1 cellular context compared by ENCODE assay signal in the genomic region with DNA sequence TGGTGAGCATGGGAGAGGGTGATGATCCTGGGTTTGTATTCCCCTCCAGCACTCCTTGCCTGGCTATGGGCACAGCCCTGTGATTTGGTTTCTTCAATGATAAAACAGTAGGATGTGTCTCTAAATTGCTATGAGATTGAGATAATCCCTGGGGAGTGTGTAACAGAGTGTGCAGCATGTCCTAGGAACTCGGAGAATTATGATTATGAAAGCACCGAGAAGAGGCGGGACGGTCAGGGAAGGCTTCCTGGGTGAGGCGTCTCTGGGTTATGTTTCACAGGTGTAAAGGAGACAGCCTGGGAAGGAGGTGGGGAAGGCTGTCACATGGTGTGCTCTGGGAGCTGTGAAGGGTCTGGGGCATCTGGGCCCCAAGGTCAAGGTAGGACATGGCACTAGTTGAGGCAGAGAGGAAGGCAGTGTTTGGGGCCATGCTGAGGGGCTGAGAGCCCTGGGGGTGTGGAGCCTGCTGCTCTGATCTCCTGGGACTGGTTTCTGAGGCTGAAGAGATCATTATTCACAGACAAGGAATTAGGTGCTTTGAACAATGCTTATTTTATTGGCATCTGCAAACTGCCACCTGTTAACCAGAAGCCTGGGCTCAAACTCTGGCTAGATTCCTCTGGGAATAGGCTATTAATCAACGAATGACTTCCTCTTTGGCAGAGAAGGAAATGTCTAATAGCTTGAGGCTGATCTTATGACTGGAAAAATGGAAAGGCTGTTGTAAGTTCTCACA.
TF ChIP-seq lines count a peak whose summit lies in the region.

No MANE protein-coding gene starts in this region.

TF ChIP-seq in GM12878, 131 proteins besides CTCF, POLR2A, EP300 and RAD21 (continued from another document):
- TF ChIP-seq, protein P1, sequence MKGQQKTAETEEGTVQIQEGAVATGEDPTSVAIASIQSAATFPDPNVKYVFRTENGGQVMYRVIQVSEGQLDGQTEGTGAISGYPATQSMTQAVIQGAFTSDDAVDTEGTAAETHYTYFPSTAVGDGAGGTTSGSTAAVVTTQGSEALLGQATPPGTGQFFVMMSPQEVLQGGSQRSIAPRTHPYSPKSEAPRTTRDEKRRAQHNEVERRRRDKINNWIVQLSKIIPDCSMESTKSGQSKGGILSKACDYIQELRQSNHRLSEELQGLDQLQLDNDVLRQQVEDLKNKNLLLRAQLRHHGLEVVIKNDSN (IDR thresholded peaks at IDR 0.05; ENCODE audit: borderline replicate concordance, extremely low read length, insufficient read depth, low read depth, low read length): no peak
- TF ChIP-seq MEF2B (IDR thresholded peaks at IDR 0.05; ENCODE audit: partially characterized antibody, poor library complexity, severe bottlenecking): peak; percentile 44
- TF ChIP-seq KLF5 (IDR thresholded peaks at IDR 0.05; ENCODE audit: partially characterized antibody): no peak
- TF ChIP-seq, protein P2, sequence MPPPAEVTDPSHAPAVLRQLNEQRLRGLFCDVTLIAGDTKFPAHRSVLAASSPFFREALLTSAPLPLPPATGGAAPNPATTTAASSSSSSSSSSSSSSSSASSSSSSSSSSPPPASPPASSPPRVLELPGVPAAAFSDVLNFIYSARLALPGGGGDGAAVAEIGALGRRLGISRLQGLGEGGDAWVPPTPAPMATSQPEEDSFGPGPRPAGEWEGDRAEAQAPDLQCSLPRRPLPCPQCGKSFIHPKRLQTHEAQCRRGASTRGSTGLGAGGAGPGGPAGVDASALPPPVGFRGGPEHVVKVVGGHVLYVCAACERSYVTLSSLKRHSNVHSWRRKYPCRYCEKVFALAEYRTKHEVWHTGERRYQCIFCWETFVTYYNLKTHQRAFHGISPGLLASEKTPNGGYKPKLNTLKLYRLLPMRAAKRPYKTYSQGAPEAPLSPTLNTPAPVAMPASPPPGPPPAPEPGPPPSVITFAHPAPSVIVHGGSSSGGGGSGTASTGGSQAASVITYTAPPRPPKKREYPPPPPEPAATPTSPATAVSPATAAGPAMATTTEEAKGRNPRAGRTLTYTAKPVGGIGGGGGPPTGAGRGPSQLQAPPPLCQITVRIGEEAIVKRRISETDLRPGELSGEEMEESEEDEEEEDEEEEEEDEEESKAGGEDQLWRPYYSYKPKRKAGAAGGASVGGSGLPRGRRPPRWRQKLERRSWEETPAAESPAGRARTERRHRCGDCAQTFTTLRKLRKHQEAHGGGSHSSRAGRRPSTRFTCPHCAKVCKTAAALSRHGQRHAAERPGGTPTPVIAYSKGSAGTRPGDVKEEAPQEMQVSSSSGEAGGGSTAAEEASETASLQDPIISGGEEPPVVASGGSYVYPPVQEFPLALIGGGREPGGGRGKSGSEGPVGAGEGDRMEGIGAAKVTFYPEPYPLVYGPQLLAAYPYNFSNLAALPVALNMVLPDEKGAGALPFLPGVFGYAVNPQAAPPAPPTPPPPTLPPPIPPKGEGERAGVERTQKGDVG (CRISPR knock-in tag; IDR thresholded peaks at IDR 0.05): no peak
- TF ChIP-seq SIN3A (IDR thresholded peaks at IDR 0.05; ENCODE audit: low read depth, low read length): no peak
- TF ChIP-seq IKZF2 (IDR thresholded peaks at IDR 0.05): 0 out of 4 replicates have a peak, but pooled peaks of 1 of the 2 experiments have one; percentile 10
- TF ChIP-seq NFIC (IDR thresholded peaks at IDR 0.05; ENCODE audit: low read depth, low read length): no peak
- TF ChIP-seq SREBF1 (IDR thresholded peaks at IDR 0.05; ENCODE audit: low read length): no peak
- TF ChIP-seq STAT3 (IDR thresholded peaks at IDR 0.05; ENCODE audit: low read depth, low read length): no peak
TF ChIP-seq in GM12878: peak in this region for 2.
